1 cellular context compared by ENCODE assay signal in the genomic region with DNA sequence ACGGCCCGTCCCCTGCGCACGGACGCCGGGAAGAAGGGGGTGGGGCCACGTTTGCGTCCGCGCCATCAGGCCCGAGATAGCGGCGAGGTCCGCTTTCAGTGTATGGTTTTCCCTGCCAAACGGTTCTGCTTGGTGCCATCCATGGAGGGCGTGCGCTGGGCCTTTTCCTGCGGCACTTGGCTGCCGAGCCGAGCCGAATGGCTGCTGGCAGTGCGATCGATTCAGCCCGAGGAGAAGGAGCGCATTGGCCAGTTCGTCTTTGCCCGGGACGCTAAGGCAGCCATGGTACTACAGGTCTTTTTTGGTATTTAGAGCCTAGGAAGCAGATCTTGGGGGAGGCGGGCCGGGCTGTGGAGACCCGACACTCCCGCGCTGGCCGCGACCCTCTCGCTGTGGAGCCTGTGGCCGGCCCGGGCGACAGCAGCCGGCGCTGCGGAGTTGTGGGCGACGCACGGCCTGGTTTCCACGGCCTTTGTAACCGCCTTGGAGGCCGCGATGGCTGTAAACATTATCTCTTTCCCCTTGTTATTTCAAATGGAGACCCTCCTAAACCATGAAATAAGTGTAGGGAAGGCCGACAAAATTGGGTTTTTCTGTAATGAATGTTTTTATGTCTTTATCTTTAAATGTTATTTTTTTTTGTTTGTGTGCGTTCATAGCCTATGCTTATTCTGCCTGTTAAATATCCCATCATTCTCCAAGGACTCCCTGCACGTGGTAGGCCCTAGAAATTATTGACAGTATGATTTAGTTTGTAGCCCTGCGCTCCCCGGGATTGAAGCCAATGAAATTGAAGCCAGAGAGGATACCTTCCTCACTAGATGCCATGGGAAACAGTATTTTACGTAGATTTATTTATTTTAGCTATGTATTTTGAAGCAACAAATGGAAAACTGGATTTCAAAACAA.
TF ChIP-seq lines count a peak whose summit lies in the region.

A gene with protein sequence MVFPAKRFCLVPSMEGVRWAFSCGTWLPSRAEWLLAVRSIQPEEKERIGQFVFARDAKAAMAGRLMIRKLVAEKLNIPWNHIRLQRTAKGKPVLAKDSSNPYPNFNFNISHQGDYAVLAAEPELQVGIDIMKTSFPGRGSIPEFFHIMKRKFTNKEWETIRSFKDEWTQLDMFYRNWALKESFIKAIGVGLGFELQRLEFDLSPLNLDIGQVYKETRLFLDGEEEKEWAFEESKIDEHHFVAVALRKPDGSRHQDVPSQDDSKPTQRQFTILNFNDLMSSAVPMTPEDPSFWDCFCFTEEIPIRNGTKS (plus strand): TSS at position 54 of the 909 bp plus-strand sequence. CDS start 49 bp downstream, at position 103.

TF ChIP-seq in HepG2, 621 proteins besides CTCF, POLR2A, EP300 and RAD21 (continued from another document and continues in another):
- TF ChIP-seq, protein P1, sequence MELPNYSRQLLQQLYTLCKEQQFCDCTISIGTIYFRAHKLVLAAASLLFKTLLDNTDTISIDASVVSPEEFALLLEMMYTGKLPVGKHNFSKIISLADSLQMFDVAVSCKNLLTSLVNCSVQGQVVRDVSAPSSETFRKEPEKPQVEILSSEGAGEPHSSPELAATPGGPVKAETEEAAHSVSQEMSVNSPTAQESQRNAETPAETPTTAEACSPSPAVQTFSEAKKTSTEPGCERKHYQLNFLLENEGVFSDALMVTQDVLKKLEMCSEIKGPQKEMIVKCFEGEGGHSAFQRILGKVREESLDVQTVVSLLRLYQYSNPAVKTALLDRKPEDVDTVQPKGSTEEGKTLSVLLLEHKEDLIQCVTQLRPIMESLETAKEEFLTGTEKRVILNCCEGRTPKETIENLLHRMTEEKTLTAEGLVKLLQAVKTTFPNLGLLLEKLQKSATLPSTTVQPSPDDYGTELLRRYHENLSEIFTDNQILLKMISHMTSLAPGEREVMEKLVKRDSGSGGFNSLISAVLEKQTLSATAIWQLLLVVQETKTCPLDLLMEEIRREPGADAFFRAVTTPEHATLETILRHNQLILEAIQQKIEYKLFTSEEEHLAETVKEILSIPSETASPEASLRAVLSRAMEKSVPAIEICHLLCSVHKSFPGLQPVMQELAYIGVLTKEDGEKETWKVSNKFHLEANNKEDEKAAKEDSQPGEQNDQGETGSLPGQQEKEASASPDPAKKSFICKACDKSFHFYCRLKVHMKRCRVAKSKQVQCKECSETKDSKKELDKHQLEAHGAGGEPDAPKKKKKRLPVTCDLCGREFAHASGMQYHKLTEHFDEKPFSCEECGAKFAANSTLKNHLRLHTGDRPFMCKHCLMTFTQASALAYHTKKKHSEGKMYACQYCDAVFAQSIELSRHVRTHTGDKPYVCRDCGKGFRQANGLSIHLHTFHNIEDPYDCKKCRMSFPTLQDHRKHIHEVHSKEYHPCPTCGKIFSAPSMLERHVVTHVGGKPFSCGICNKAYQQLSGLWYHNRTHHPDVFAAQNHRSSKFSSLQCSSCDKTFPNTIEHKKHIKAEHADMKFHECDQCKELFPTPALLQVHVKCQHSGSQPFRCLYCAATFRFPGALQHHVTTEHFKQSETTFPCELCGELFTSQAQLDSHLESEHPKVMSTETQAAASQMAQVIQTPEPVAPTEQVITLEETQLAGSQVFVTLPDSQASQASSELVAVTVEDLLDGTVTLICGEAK (IDR thresholded peaks at IDR 0.05): no peak
- TF ChIP-seq, protein P1 (CRISPR knock-in tag; IDR thresholded peaks at IDR 0.05): peak; percentile 63; the same call in 1 of the 2 replicates
- TF ChIP-seq BORCS8-MEF2B (CRISPR knock-in tag; IDR thresholded peaks at IDR 0.05): peak; percentile 26; the same call in 1 of the 2 replicates
- TF ChIP-seq KLF9 (CRISPR knock-in tag; IDR thresholded peaks at IDR 0.05; ENCODE audit: low read depth): no peak
- TF ChIP-seq, protein P2, sequence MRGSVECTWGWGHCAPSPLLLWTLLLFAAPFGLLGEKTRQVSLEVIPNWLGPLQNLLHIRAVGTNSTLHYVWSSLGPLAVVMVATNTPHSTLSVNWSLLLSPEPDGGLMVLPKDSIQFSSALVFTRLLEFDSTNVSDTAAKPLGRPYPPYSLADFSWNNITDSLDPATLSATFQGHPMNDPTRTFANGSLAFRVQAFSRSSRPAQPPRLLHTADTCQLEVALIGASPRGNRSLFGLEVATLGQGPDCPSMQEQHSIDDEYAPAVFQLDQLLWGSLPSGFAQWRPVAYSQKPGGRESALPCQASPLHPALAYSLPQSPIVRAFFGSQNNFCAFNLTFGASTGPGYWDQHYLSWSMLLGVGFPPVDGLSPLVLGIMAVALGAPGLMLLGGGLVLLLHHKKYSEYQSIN (CRISPR knock-in tag; IDR thresholded peaks at IDR 0.05; ENCODE audit: borderline replicate concordance): 0 out of 2 replicates have a peak, but pooled peaks have one; percentile 65
- TF ChIP-seq KLF13 (CRISPR knock-in tag; IDR thresholded peaks at IDR 0.05): no peak
- TF ChIP-seq, protein P3, sequence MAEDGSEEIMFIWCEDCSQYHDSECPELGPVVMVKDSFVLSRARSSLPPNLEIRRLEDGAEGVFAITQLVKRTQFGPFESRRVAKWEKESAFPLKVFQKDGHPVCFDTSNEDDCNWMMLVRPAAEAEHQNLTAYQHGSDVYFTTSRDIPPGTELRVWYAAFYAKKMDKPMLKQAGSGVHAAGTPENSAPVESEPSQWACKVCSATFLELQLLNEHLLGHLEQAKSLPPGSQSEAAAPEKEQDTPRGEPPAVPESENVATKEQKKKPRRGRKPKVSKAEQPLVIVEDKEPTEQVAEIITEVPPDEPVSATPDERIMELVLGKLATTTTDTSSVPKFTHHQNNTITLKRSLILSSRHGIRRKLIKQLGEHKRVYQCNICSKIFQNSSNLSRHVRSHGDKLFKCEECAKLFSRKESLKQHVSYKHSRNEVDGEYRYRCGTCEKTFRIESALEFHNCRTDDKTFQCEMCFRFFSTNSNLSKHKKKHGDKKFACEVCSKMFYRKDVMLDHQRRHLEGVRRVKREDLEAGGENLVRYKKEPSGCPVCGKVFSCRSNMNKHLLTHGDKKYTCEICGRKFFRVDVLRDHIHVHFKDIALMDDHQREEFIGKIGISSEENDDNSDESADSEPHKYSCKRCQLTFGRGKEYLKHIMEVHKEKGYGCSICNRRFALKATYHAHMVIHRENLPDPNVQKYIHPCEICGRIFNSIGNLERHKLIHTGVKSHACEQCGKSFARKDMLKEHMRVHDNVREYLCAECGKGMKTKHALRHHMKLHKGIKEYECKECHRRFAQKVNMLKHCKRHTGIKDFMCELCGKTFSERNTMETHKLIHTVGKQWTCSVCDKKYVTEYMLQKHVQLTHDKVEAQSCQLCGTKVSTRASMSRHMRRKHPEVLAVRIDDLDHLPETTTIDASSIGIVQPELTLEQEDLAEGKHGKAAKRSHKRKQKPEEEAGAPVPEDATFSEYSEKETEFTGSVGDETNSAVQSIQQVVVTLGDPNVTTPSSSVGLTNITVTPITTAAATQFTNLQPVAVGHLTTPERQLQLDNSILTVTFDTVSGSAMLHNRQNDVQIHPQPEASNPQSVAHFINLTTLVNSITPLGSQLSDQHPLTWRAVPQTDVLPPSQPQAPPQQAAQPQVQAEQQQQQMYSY (CRISPR knock-in tag; IDR thresholded peaks at IDR 0.05): no peak
- TF ChIP-seq ZNF343 (CRISPR knock-in tag; IDR thresholded peaks at IDR 0.05): peak; percentile 61; the same call in 1 of the 2 replicates
- TF ChIP-seq ZNF501 (CRISPR knock-in tag; IDR thresholded peaks at IDR 0.05): peak; percentile 70; the same call in 1 of the 2 replicates
- peak; percentile 92 for TF ChIP-seq NRL (CRISPR knock-in tag; IDR thresholded peaks at IDR 0.05; ENCODE audit: borderline replicate concordance)
- TF ChIP-seq GABPB1 (CRISPR knock-in tag; IDR thresholded peaks at IDR 0.05): peak; percentile 69; the same call in 1 of the 2 replicates
- TF ChIP-seq, protein P4, sequence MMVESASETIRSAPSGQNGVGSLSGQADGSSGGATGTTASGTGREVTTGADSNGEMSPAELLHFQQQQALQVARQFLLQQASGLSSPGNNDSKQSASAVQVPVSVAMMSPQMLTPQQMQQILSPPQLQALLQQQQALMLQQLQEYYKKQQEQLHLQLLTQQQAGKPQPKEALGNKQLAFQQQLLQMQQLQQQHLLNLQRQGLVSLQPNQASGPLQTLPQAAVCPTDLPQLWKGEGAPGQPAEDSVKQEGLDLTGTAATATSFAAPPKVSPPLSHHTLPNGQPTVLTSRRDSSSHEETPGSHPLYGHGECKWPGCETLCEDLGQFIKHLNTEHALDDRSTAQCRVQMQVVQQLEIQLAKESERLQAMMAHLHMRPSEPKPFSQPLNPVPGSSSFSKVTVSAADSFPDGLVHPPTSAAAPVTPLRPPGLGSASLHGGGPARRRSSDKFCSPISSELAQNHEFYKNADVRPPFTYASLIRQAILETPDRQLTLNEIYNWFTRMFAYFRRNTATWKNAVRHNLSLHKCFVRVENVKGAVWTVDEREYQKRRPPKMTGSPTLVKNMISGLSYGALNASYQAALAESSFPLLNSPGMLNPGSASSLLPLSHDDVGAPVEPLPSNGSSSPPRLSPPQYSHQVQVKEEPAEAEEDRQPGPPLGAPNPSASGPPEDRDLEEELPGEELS (CRISPR knock-in tag; IDR thresholded peaks at IDR 0.05): peak; percentile 7; the same call in 1 of the 2 replicates
- TF ChIP-seq ZNF44 (CRISPR knock-in tag; IDR thresholded peaks at IDR 0.05): no peak; the same call in 1 of the 2 replicates
- TF ChIP-seq ZNF605 (CRISPR knock-in tag; IDR thresholded peaks at IDR 0.05): peak; percentile 26; the same call in 1 of the 2 replicates
- peak; percentile 50; the same call in 1 of the 2 replicates for TF ChIP-seq CCDC6 (CRISPR knock-in tag; IDR thresholded peaks at IDR 0.05)
- peak; percentile 55 for TF ChIP-seq ZSCAN22 (CRISPR knock-in tag; IDR thresholded peaks at IDR 0.05)
- TF ChIP-seq, protein P5, sequence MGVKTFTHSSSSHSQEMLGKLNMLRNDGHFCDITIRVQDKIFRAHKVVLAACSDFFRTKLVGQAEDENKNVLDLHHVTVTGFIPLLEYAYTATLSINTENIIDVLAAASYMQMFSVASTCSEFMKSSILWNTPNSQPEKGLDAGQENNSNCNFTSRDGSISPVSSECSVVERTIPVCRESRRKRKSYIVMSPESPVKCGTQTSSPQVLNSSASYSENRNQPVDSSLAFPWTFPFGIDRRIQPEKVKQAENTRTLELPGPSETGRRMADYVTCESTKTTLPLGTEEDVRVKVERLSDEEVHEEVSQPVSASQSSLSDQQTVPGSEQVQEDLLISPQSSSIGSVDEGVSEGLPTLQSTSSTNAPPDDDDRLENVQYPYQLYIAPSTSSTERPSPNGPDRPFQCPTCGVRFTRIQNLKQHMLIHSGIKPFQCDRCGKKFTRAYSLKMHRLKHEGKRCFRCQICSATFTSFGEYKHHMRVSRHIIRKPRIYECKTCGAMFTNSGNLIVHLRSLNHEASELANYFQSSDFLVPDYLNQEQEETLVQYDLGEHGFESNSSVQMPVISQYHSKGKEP (CRISPR knock-in tag; IDR thresholded peaks at IDR 0.05): peak; percentile 62; the same call in 1 of the 2 replicates
- TF ChIP-seq POGZ (CRISPR knock-in tag; IDR thresholded peaks at IDR 0.05): 0 out of 2 replicates have a peak, but pooled peaks have one; percentile 7
- TF ChIP-seq ZBTB38 (CRISPR knock-in tag; IDR thresholded peaks at IDR 0.05): peak; percentile 89
- no peak for TF ChIP-seq PRPF4 (IDR thresholded peaks at IDR 0.05; ENCODE audit: low read depth, low read length, poor library complexity, severe bottlenecking)
- TF ChIP-seq SOX6 (IDR thresholded peaks at IDR 0.05): no peak
- 0 out of 2 replicates have a peak, but pooled peaks have one; percentile 1 for TF ChIP-seq SOX6 (CRISPR knock-in tag; IDR thresholded peaks at IDR 0.05)
- peak; percentile 93 for TF ChIP-seq SAFB2 (CRISPR knock-in tag; IDR thresholded peaks at IDR 0.05; ENCODE audit: borderline replicate concordance, low read depth)
- TF ChIP-seq, protein P6, sequence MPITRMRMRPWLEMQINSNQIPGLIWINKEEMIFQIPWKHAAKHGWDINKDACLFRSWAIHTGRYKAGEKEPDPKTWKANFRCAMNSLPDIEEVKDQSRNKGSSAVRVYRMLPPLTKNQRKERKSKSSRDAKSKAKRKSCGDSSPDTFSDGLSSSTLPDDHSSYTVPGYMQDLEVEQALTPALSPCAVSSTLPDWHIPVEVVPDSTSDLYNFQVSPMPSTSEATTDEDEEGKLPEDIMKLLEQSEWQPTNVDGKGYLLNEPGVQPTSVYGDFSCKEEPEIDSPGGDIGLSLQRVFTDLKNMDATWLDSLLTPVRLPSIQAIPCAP (CRISPR knock-in tag; IDR thresholded peaks at IDR 0.05; ENCODE audit: low read depth): 0 out of 2 replicates have a peak, but pooled peaks have one; percentile 49
- TF ChIP-seq, protein P7, sequence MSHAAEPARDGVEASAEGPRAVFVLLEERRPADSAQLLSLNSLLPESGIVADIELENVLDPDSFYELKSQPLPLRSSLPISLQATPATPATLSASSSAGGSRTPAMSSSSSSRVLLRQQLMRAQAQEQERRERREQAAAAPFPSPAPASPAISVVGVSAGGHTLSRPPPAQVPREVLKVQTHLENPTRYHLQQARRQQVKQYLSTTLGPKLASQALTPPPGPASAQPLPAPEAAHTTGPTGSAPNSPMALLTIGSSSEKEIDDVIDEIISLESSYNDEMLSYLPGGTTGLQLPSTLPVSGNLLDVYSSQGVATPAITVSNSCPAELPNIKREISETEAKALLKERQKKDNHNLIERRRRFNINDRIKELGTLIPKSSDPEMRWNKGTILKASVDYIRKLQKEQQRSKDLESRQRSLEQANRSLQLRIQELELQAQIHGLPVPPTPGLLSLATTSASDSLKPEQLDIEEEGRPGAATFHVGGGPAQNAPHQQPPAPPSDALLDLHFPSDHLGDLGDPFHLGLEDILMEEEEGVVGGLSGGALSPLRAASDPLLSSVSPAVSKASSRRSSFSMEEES (CRISPR knock-in tag; IDR thresholded peaks at IDR 0.05): no peak
- TF ChIP-seq ASH2L (IDR thresholded peaks at IDR 0.05; ENCODE audit: insufficient read length, low read depth, low read length): peak; percentile 73
